Comparison of ENCODE assay signal across 8 cellular contexts in genomic region chr1:44632511-44633072, GRCh38. TPM values are rescaled to one million over a fixed set of nuclear protein-coding genes. Genes with fewer than 3 reads are reported as not detected.
DNase-seq lines count a peak whose midpoint lies in the region; ATAC-seq lines count a peak whose summit lies in the region.

No MANE protein-coding gene starts in this region.

- peaks cover 35% of the 10 kb centered on the region for H3K4me1 Mint-ChIP-seq in activated CD8-positive, alpha-beta memory T cell treated with anti-CD3 and anti-CD28 coated beads, Interleukin-2, amount 10 ng/mL, durations not matched to agents 7 days and 5 days

- no peaks in the 10 kb centered on the region for H3K27me3 ChIP-seq in SJSA1 (replicated peaks)
- no peaks in the 10 kb centered on the region for H3K27me3 ChIP-seq in neuron (ENCODE audit: insufficient read depth, low read length)

- peak overlapping the region; percentile 95 for H3K27ac ChIP-seq in SJSA1
- peak overlapping the region; percentile 89 for H3K27ac ChIP-seq in epithelial cell of prostate

- H3K4me3 ChIP-seq in SJSA1: peak overlapping the region; percentile 99
- H3K4me3 ChIP-seq in neuron (ENCODE audit: low read length): peak overlapping the region; percentile 58

- CTCF ChIA-PET in activated CD8-positive, alpha-beta memory T cell treated with anti-CD3 and anti-CD28 coated beads, Interleukin-2, amount 10 ng/mL, durations not matched to agents 7 days and 5 days (lab: Charles Lee): interaction anchor here (1.1 to 6.6 kb wide), 7 partner anchors 10 to 61 kb away, joined by 3 to 65 read pairs (median 5); partner anchors contain the start of genes ARMH1 and TMEM53

- H3K27ac Mint-ChIP-seq in activated CD8-positive, alpha-beta memory T cell treated with anti-CD3 and anti-CD28 coated beads, Interleukin-2, amount 10 ng/mL, durations not matched to agents 7 days and 5 days: peak overlapping the region; percentile 92

- DNase-seq in activated CD8-positive, alpha-beta memory T cell treated with anti-CD3 and anti-CD28 coated beads, Interleukin-2, amount 10 ng/mL, durations not matched to agents 7 days and 5 days: peak; percentile 42
- no peak for DNase-seq in activated CD8-positive, alpha-beta memory T cell treated with anti-CD3 and anti-CD28 coated beads, Interleukin-2, amount 50 U/mL, for 4 hours
- DNase-seq in SJSA1 (ENCODE audit: low read depth in 1 of 2, low spot score in 2 of 2) (peak in 1 of 2 experiments; percentile 50), epithelial cell of prostate (ENCODE audit: low read depth, low spot score) (no peak), putamen (ENCODE audit: low spot score) (no peak)

- H2AFZ ChIP-seq in neuron (ENCODE audit: low read depth, low read length): no peak overlapping the region

- peak overlapping the region; percentile 84 for H3K4me3 Mint-ChIP-seq in activated CD8-positive, alpha-beta memory T cell treated with anti-CD3 and anti-CD28 coated beads, Interleukin-2, amount 10 ng/mL, durations not matched to agents 7 days and 5 days

- no peaks in the 10 kb centered on the region for H3K9me3 Mint-ChIP-seq in activated CD8-positive, alpha-beta memory T cell treated with anti-CD3 and anti-CD28 coated beads, Interleukin-2, amount 10 ng/mL, durations not matched to agents 7 days and 5 days (ENCODE audit: low read depth)

- ATAC-seq in activated CD8-positive, alpha-beta memory T cell treated with anti-CD3 and anti-CD28 coated beads, Interleukin-2, amount 10 ng/mL, durations not matched to agents 7 days and 5 days: peak; percentile 3
- ATAC-seq in HG03354 (IDR thresholded peaks at IDR 0.05; ENCODE audit: poor library complexity, severe bottlenecking, unreplicated experiment): no peak
- ATAC-seq in HG03469 (IDR thresholded peaks at IDR 0.05; ENCODE audit: unreplicated experiment): no peak

- peaks cover 4% of the 10 kb centered on the region for H3K9me3 ChIP-seq in SJSA1 (replicated peaks)
- H3K9me3 ChIP-seq in neuron (ENCODE audit: low read length): no peaks in the 10 kb centered on the region

- H3K36me3 ChIP-seq in SJSA1 (peaks cover 56% of the 10 kb centered on the region), neuron (ENCODE audit: insufficient read depth, low read length) (peaks cover 46% of the 10 kb centered on the region)

- H3K36me3 Mint-ChIP-seq in activated CD8-positive, alpha-beta memory T cell treated with anti-CD3 and anti-CD28 coated beads, Interleukin-2, amount 10 ng/mL, durations not matched to agents 7 days and 5 days: peaks cover 26% of the 10 kb centered on the region

- peaks cover 24% of the 10 kb centered on the region for H3K4me1 ChIP-seq in SJSA1 (replicated peaks)
- H3K4me1 ChIP-seq in neuron (ENCODE audit: insufficient read depth, low read length): peaks cover 20% of the 10 kb centered on the region

- no peaks in the 10 kb centered on the region for H3K27me3 Mint-ChIP-seq in activated CD8-positive, alpha-beta memory T cell treated with anti-CD3 and anti-CD28 coated beads, Interleukin-2, amount 10 ng/mL, durations not matched to agents 7 days and 5 days

RNA-seq across cellular contexts. Expression of gene TMEM53, which starts 41.7 kb away (rescaled TPM):
- 1 to 10 TPM; 3.6 to 3.7 TPM for total RNA-seq in activated CD8-positive, alpha-beta memory T cell treated with anti-CD3 and anti-CD28 coated beads, Interleukin-2, amount 10 ng/mL, durations not matched to agents 7 days and 5 days
- 1.6 and 17.2 TPM in 2 replicates for total RNA-seq in SJSA1 (2014; rRNA removed; shearing (Covaris generic))

RNA-seq across cellular contexts. Expression of gene ARMH1, which starts 41.9 kb away (rescaled TPM):
- total RNA-seq in activated CD8-positive, alpha-beta memory T cell treated with anti-CD3 and anti-CD28 coated beads, Interleukin-2, amount 10 ng/mL, durations not matched to agents 7 days and 5 days: 10 to 100 TPM; 17.0 to 17.2 TPM
- not detected in 2 replicates for total RNA-seq in SJSA1 (2014; rRNA removed; shearing (Covaris generic))

Comparison
In these comparisons a context has a peak if more than half of its experiments do, and no peak if none do; other contexts are left out.
1. RNA of gene ARMH1, which starts 41.9 kb away (total RNA-seq): 17.0 to 17.2 TPM in activated CD8-positive, alpha-beta memory T cell treated with anti-CD3 and anti-CD28 coated beads, Interleukin-2, amount 10 ng/mL, durations not matched to agents 7 days and 5 days; not detected in SJSA1; every median in the first group is over 10 times any median in the second.